In the genomic region with DNA sequence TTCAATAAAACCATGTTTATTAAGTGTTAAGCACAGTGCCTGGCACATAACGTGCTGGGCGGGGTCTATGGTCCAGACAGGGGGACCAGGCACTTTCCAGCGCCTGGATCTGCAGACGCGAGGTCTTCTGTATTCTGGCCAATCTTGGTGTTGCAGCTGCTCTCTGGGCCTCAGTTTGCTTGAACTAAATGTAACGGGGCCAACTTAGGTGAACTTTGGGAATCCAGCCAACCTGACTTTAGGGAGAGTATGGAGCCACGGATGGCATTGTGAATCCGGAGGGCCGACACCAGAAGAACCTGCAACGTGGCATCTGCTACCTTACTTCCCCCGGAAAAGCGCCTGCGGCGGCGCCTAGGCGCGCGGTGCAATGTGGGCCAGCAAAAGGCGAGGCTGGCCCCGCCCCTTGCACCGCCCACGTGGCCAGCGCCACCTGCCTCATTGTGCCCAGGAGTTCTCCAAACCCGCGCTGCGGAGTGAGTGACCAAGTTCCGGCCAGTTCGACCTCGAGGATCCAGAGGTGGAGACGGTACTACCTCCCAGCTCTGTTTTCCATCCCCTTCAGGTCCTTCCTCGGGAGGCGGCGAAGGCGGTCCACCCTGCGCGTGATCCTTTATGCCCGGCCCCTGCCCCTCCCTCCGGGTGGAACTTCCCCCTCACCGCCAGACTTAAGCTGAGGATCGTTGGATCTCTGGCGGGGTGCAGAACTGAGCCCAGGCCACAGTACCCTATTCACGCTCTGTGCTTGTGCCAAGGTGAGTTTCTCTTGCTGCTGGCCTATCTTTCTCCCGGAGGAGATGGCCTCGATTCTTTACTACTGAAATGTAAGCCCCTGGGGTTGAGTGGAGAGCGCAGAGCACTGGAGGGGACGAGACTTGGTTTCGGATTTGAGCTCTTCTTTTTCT, we compare ENCODE assay signal across 1 cellular context.
TF ChIP-seq lines count a peak whose summit lies in the region.

A gene (plus strand): TSS at position 426 of the 905 bp plus-strand sequence. CDS start 10,969 bp downstream, outside the sequence.

TF ChIP-seq in K562, 482 proteins besides CTCF, POLR2A, EP300 and RAD21 (continued from another document and continues in another):
- no peak for TF ChIP-seq SMARCB1 (IDR thresholded peaks at IDR 0.05; ENCODE audit: insufficient read length, low read depth)
- TF ChIP-seq TAL1 (IDR thresholded peaks at IDR 0.05) = no peak
- TF ChIP-seq LEF1 (IDR thresholded peaks at IDR 0.05) = 0 out of 2 replicates have a peak, but pooled peaks have one; percentile 3
- no peak for TF ChIP-seq GATA2 (CRISPR knock-in tag; IDR thresholded peaks at IDR 0.05)
- TF ChIP-seq ZBTB7A (IDR thresholded peaks at IDR 0.05; ENCODE audit: borderline replicate concordance, control insufficient read depth, low read depth, low read length) = peak; percentile 56; the same call in 1 of the 2 replicates
- no peak for TF ChIP-seq ZNF239 (CRISPR knock-in tag; IDR thresholded peaks at IDR 0.05)
- TF ChIP-seq ZNF143 (CRISPR knock-in tag; IDR thresholded peaks at IDR 0.05) = peak; percentile 82
- TF ChIP-seq, protein P1, sequence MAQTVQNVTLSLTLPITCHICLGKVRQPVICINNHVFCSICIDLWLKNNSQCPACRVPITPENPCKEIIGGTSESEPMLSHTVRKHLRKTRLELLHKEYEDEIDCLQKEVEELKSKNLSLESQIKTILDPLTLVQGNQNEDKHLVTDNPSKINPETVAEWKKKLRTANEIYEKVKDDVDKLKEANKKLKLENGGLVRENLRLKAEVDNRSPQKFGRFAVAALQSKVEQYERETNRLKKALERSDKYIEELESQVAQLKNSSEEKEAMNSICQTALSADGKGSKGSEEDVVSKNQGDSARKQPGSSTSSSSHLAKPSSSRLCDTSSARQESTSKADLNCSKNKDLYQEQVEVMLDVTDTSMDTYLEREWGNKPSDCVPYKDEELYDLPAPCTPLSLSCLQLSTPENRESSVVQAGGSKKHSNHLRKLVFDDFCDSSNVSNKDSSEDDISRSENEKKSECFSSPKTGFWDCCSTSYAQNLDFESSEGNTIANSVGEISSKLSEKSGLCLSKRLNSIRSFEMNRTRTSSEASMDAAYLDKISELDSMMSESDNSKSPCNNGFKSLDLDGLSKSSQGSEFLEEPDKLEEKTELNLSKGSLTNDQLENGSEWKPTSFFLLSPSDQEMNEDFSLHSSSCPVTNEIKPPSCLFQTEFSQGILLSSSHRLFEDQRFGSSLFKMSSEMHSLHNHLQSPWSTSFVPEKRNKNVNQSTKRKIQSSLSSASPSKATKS (CRISPR knock-in tag; IDR thresholded peaks at IDR 0.05) = no peak
- no peak for TF ChIP-seq SP2 (IDR thresholded peaks at IDR 0.05; ENCODE audit: extremely low read depth, low read depth, low read length, poor library complexity, severe bottlenecking)
- peak; percentile 78 for TF ChIP-seq ZNF175 (CRISPR knock-in tag; IDR thresholded peaks at IDR 0.05; ENCODE audit: low read depth)
- TF ChIP-seq KDM1A (IDR thresholded peaks at IDR 0.05) = no peak
- no peak; the same call in 1 of the 2 replicates for TF ChIP-seq ZC3H4 (CRISPR knock-in tag; IDR thresholded peaks at IDR 0.05; ENCODE audit: borderline replicate concordance)
- no peak for TF ChIP-seq TSC22D4 (tag; IDR thresholded peaks at IDR 0.05)
- TF ChIP-seq, protein P2, sequence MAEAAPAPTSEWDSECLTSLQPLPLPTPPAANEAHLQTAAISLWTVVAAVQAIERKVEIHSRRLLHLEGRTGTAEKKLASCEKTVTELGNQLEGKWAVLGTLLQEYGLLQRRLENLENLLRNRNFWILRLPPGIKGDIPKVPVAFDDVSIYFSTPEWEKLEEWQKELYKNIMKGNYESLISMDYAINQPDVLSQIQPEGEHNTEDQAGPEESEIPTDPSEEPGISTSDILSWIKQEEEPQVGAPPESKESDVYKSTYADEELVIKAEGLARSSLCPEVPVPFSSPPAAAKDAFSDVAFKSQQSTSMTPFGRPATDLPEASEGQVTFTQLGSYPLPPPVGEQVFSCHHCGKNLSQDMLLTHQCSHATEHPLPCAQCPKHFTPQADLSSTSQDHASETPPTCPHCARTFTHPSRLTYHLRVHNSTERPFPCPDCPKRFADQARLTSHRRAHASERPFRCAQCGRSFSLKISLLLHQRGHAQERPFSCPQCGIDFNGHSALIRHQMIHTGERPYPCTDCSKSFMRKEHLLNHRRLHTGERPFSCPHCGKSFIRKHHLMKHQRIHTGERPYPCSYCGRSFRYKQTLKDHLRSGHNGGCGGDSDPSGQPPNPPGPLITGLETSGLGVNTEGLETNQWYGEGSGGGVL (CRISPR knock-in tag; IDR thresholded peaks at IDR 0.05) = no peak
- TF ChIP-seq MYNN (IDR thresholded peaks at IDR 0.05) = 0 out of 2 replicates have a peak, but pooled peaks have one; percentile 59
- no peak for TF ChIP-seq MYNN (CRISPR knock-in tag; IDR thresholded peaks at IDR 0.05)
- TF ChIP-seq, protein P3, sequence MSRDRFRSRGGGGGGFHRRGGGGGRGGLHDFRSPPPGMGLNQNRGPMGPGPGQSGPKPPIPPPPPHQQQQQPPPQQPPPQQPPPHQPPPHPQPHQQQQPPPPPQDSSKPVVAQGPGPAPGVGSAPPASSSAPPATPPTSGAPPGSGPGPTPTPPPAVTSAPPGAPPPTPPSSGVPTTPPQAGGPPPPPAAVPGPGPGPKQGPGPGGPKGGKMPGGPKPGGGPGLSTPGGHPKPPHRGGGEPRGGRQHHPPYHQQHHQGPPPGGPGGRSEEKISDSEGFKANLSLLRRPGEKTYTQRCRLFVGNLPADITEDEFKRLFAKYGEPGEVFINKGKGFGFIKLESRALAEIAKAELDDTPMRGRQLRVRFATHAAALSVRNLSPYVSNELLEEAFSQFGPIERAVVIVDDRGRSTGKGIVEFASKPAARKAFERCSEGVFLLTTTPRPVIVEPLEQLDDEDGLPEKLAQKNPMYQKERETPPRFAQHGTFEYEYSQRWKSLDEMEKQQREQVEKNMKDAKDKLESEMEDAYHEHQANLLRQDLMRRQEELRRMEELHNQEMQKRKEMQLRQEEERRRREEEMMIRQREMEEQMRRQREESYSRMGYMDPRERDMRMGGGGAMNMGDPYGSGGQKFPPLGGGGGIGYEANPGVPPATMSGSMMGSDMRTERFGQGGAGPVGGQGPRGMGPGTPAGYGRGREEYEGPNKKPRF (IDR thresholded peaks at IDR 0.05; ENCODE audit: low read depth, low read length) = no peak
- TF ChIP-seq, protein P4, sequence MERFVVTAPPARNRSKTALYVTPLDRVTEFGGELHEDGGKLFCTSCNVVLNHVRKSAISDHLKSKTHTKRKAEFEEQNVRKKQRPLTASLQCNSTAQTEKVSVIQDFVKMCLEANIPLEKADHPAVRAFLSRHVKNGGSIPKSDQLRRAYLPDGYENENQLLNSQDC (CRISPR knock-in tag; IDR thresholded peaks at IDR 0.05) = peak; percentile 60
- peak; percentile 76 for TF ChIP-seq GABPB1 (CRISPR knock-in tag; IDR thresholded peaks at IDR 0.05)
- TF ChIP-seq SRF (CRISPR knock-in tag; IDR thresholded peaks at IDR 0.05) = peak in 1 of 2 experiments; percentile 52; a peak in 1 of 4 replicates
- 0 out of 2 replicates have a peak, but pooled peaks have one; percentile 0 for TF ChIP-seq NR2C1 (IDR thresholded peaks at IDR 0.05)
- peak; percentile 76 for TF ChIP-seq NR2C1 (tag; IDR thresholded peaks at IDR 0.05)
- TF ChIP-seq, protein P5, sequence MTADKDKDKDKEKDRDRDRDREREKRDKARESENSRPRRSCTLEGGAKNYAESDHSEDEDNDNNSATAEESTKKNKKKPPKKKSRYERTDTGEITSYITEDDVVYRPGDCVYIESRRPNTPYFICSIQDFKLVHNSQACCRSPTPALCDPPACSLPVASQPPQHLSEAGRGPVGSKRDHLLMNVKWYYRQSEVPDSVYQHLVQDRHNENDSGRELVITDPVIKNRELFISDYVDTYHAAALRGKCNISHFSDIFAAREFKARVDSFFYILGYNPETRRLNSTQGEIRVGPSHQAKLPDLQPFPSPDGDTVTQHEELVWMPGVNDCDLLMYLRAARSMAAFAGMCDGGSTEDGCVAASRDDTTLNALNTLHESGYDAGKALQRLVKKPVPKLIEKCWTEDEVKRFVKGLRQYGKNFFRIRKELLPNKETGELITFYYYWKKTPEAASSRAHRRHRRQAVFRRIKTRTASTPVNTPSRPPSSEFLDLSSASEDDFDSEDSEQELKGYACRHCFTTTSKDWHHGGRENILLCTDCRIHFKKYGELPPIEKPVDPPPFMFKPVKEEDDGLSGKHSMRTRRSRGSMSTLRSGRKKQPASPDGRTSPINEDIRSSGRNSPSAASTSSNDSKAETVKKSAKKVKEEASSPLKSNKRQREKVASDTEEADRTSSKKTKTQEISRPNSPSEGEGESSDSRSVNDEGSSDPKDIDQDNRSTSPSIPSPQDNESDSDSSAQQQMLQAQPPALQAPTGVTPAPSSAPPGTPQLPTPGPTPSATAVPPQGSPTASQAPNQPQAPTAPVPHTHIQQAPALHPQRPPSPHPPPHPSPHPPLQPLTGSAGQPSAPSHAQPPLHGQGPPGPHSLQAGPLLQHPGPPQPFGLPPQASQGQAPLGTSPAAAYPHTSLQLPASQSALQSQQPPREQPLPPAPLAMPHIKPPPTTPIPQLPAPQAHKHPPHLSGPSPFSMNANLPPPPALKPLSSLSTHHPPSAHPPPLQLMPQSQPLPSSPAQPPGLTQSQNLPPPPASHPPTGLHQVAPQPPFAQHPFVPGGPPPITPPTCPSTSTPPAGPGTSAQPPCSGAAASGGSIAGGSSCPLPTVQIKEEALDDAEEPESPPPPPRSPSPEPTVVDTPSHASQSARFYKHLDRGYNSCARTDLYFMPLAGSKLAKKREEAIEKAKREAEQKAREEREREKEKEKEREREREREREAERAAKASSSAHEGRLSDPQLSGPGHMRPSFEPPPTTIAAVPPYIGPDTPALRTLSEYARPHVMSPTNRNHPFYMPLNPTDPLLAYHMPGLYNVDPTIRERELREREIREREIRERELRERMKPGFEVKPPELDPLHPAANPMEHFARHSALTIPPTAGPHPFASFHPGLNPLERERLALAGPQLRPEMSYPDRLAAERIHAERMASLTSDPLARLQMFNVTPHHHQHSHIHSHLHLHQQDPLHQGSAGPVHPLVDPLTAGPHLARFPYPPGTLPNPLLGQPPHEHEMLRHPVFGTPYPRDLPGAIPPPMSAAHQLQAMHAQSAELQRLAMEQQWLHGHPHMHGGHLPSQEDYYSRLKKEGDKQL (CRISPR knock-in tag; IDR thresholded peaks at IDR 0.05; ENCODE audit: borderline replicate concordance) = no peak
- TF ChIP-seq, protein P6, sequence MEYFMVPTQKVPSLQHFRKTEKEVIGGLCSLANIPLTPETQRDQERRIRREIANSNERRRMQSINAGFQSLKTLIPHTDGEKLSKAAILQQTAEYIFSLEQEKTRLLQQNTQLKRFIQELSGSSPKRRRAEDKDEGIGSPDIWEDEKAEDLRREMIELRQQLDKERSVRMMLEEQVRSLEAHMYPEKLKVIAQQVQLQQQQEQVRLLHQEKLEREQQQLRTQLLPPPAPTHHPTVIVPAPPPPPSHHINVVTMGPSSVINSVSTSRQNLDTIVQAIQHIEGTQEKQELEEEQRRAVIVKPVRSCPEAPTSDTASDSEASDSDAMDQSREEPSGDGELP (CRISPR knock-in tag; IDR thresholded peaks at IDR 0.05; ENCODE audit: borderline replicate concordance) = peak; percentile 92
- TF ChIP-seq, protein P7, sequence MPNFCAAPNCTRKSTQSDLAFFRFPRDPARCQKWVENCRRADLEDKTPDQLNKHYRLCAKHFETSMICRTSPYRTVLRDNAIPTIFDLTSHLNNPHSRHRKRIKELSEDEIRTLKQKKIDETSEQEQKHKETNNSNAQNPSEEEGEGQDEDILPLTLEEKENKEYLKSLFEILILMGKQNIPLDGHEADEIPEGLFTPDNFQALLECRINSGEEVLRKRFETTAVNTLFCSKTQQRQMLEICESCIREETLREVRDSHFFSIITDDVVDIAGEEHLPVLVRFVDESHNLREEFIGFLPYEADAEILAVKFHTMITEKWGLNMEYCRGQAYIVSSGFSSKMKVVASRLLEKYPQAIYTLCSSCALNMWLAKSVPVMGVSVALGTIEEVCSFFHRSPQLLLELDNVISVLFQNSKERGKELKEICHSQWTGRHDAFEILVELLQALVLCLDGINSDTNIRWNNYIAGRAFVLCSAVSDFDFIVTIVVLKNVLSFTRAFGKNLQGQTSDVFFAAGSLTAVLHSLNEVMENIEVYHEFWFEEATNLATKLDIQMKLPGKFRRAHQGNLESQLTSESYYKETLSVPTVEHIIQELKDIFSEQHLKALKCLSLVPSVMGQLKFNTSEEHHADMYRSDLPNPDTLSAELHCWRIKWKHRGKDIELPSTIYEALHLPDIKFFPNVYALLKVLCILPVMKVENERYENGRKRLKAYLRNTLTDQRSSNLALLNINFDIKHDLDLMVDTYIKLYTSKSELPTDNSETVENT (CRISPR knock-in tag; IDR thresholded peaks at IDR 0.05) = 0 out of 2 replicates have a peak, but pooled peaks have one; percentile 64
- no peak for TF ChIP-seq CHD4 (IDR thresholded peaks at IDR 0.05; ENCODE audit: insufficient read depth, insufficient replicate concordance, low read depth, low read length, poor library complexity, severe bottlenecking)
- TF ChIP-seq, protein P8, sequence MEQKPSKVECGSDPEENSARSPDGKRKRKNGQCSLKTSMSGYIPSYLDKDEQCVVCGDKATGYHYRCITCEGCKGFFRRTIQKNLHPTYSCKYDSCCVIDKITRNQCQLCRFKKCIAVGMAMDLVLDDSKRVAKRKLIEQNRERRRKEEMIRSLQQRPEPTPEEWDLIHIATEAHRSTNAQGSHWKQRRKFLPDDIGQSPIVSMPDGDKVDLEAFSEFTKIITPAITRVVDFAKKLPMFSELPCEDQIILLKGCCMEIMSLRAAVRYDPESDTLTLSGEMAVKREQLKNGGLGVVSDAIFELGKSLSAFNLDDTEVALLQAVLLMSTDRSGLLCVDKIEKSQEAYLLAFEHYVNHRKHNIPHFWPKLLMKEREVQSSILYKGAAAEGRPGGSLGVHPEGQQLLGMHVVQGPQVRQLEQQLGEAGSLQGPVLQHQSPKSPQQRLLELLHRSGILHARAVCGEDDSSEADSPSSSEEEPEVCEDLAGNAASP (IDR thresholded peaks at IDR 0.05) = no peak
- TF ChIP-seq ZNF316 (IDR thresholded peaks at IDR 0.05) = peak; percentile 19; the same call in 1 of the 2 replicates
- TF ChIP-seq, protein P9, sequence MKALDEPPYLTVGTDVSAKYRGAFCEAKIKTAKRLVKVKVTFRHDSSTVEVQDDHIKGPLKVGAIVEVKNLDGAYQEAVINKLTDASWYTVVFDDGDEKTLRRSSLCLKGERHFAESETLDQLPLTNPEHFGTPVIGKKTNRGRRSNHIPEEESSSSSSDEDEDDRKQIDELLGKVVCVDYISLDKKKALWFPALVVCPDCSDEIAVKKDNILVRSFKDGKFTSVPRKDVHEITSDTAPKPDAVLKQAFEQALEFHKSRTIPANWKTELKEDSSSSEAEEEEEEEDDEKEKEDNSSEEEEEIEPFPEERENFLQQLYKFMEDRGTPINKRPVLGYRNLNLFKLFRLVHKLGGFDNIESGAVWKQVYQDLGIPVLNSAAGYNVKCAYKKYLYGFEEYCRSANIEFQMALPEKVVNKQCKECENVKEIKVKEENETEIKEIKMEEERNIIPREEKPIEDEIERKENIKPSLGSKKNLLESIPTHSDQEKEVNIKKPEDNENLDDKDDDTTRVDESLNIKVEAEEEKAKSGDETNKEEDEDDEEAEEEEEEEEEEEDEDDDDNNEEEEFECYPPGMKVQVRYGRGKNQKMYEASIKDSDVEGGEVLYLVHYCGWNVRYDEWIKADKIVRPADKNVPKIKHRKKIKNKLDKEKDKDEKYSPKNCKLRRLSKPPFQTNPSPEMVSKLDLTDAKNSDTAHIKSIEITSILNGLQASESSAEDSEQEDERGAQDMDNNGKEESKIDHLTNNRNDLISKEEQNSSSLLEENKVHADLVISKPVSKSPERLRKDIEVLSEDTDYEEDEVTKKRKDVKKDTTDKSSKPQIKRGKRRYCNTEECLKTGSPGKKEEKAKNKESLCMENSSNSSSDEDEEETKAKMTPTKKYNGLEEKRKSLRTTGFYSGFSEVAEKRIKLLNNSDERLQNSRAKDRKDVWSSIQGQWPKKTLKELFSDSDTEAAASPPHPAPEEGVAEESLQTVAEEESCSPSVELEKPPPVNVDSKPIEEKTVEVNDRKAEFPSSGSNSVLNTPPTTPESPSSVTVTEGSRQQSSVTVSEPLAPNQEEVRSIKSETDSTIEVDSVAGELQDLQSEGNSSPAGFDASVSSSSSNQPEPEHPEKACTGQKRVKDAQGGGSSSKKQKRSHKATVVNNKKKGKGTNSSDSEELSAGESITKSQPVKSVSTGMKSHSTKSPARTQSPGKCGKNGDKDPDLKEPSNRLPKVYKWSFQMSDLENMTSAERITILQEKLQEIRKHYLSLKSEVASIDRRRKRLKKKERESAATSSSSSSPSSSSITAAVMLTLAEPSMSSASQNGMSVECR (CRISPR knock-in tag; IDR thresholded peaks at IDR 0.05) = peak; percentile 97
- no peak for TF ChIP-seq KHSRP (IDR thresholded peaks at IDR 0.05)
